10 cellular contexts compared by ENCODE assay signal in genomic region chr13:113545455-113545930, GRCh38. TPM values are rescaled to one million over a fixed set of nuclear protein-coding genes. Genes with fewer than 3 reads are reported as not detected.
DNase-seq lines count a peak whose midpoint lies in the region; ATAC-seq and TF ChIP-seq lines count a peak whose summit lies in the region.
"Had no signal": no experiment of that assay in that cellular context is flagged by ENCODE, and none has a peak within 500 bp of the region (broad histone marks: within the 10 kb centered on the region; RNA-seq: fewer than 3 reads in every experiment).

No MANE protein-coding gene starts in this region.

- intact Hi-C loops in heart right ventricle (cut with DNase I): loop anchor here in 2 of 10 donors (5.0 kb wide), 2 partner anchors 38 to 53 kb away; partner anchors contain the start of gene DCUN1D2 (in 1 of the 2)

- TF ChIP-seq CTCF in WERI-Rb-1 (IDR thresholded peaks at IDR 0.05; ENCODE audit: low read depth, low read length): no peak
- no peak for TF ChIP-seq CTCF in heart right ventricle (IDR thresholded peaks at IDR 0.05)

- peak; percentile 77 for DNase-seq in EL
- DNase-seq in WERI-Rb-1: peak; percentile 58
- DNase-seq in heart right ventricle: no peak
- DNase-seq in putamen (ENCODE audit: low spot score): peak; percentile 20
- no peak for DNase-seq in LoVo (ENCODE audit: low spot score)
- DNase-seq in amygdala (lab: John Stamatoyannopoulos, UW): no peak
- DNase-seq: activated CD4-positive, alpha-beta T cell treated with anti-CD3 and anti-CD28 coated beads for 48 hours; KBM-7 had no signal

- ATAC-seq in heart right ventricle (peak in 7 of 8 donors; percentile 23 to 61 (median 47)), HG02763 (IDR thresholded peaks at IDR 0.05; ENCODE audit: unreplicated experiment) (no peak), GM21717 (IDR thresholded peaks at IDR 0.05; ENCODE audit: unreplicated experiment) (no peak)

- 45 to 63% methylated on average over 5 of the region's 5 CpGs for WGBS in heart right ventricle, 2 donors

- H3K4me1 ChIP-seq in heart right ventricle: peaks cover 20 to 46% (median 35%) of the 10 kb centered on the region in 9 donors

- H3K27ac ChIP-seq in WERI-Rb-1: peak overlapping the region; percentile 91
- peak overlapping the region in 8 of 10 donors; percentile 18 to 83 (median 64) for H3K27ac ChIP-seq in heart right ventricle

- H3K9me3 ChIP-seq in WERI-Rb-1 (ENCODE audit: severe bottlenecking) (peaks cover 4% of the 10 kb centered on the region), heart right ventricle (peaks cover 0 to 4% (median 0%) of the 10 kb centered on the region in 11 donors)

- H3K4me3 ChIP-seq in WERI-Rb-1 (ENCODE audit: low read depth, low read length) (no peak overlapping the region), heart right ventricle (peak overlapping the region in 4 of 10 donors; percentile 5 to 36 (median 16))

- H3K36me3 ChIP-seq in WERI-Rb-1: peaks cover 44% of the 10 kb centered on the region
- peaks cover 0 to 70% (median 3%) of the 10 kb centered on the region in 9 donors for H3K36me3 ChIP-seq in heart right ventricle

- no peaks in the 10 kb centered on the region for H3K27me3 ChIP-seq in WERI-Rb-1 (ENCODE audit: insufficient read depth, low read depth, severe bottlenecking)
- H3K27me3 ChIP-seq in heart right ventricle: no peaks in the 10 kb centered on the region

RNA-seq across cellular contexts. Expression of gene TFDP1, which starts 39.1 kb away (rescaled TPM):
- 10 to 100 TPM; 30.9 to 51.4 (median 38.3) TPM for total RNA-seq in heart right ventricle
- polyA plus RNA-seq in heart right ventricle: 10 to 100 TPM; 16.4 to 23.0 TPM

RNA-seq across cellular contexts. Expression of gene DCUN1D2, which starts 55.0 kb away (rescaled TPM):
- 100 to 1,000 TPM in 9 of 10 donors, 10 to 100 TPM in 1; 97.7 to 307 (median 225) TPM for total RNA-seq in heart right ventricle
- polyA plus RNA-seq in heart right ventricle: 10 to 100 TPM; 40.9 to 73.3 TPM

Comparison
In these comparisons a context has a peak if more than half of its experiments do, and no peak if none do; other contexts are left out.
1. DNase-seq: peak in EL (single experiment), WERI-Rb-1 (single experiment) and putamen (single experiment); none in heart right ventricle (0 of 2), LoVo (single experiment) and amygdala (0 of 56).
2. ATAC-seq: peak in heart right ventricle (7 of 8); none in HG02763 (single experiment) and GM21717 (single experiment).